ENCODE assay signal across 17 cellular contexts in genomic region chr19:42787766-42788165, GRCh38. TPM values are rescaled to one million over a fixed set of nuclear protein-coding genes. Genes with fewer than 3 reads are reported as not detected.
"Had no signal": no experiment of that assay in that cellular context is flagged by ENCODE, and none has a peak within 500 bp of the region (broad histone marks: within the 10 kb centered on the region; RNA-seq: fewer than 3 reads in every experiment).

No MANE protein-coding gene starts in this region.

RNA-seq across cellular contexts. Expression of gene PSG8, which starts 22.3 kb away (rescaled TPM):
- total RNA-seq: activated B cell treated with CpG ODN at 0.5 μM for 24 hours; activated CD4-positive, alpha-beta memory T cell treated with anti-CD3 and anti-CD28 coated beads for 36 hours; activated CD4-positive, alpha-beta T cell treated with anti-CD3 and anti-CD28 coated beads, Interleukin-2, amount 10 ng/mL, durations not matched to agents 24 days and 14 days; activated CD8-positive, alpha-beta memory T cell treated with anti-CD3 and anti-CD28 coated beads for 36 hours; activated CD8-positive, alpha-beta T cell treated with anti-CD3 and anti-CD28 coated beads for 36 hours; activated naive CD4-positive, alpha-beta T cell treated with anti-CD3 and anti-CD28 coated beads for 36 hours; activated naive CD4-positive, alpha-beta T cell treated with anti-CD3 and anti-CD28 coated beads, Interleukin-2, amount 50 U/mL, for 72 hours; activated naive CD8-positive, alpha-beta T cell treated with anti-CD3 and anti-CD28 coated beads for 36 hours; activated T-cell treated with anti-CD3 and anti-CD28 coated beads, Interleukin-2, amount 50 U/mL, for 4 hours; activated T-cell treated with anti-CD3 and anti-CD28 coated beads, Interleukin-2, amount 50 U/mL, for 72 hours; activated T-helper 1 cell treated with anti-CD3 and anti-CD28 coated beads, Interleukin-12 subunit alpha, Interleukin-12 subunit beta, Interleukin-2, Interleukin-4 antibody, amounts not matched to agents 30 ng/mL and 10 ng/mL and 1 ng/mL, durations not matched to agents 14 hours and 24 hours and 36 hours; activated T-helper 17 cell treated with anti-CD3 and anti-CD28 coated beads, Interleukin-2, amount 50 U/mL, for 72 hours; adrenal gland; ascending aorta; bronchial epithelial cell; cardiac muscle cell; cerebellum had no signal

RNA-seq across cellular contexts. Expression of gene PSG3, which starts 47.5 kb away (rescaled TPM):
- total RNA-seq: activated B cell treated with CpG ODN at 0.5 μM for 24 hours; activated CD4-positive, alpha-beta memory T cell treated with anti-CD3 and anti-CD28 coated beads for 36 hours; activated CD4-positive, alpha-beta T cell treated with anti-CD3 and anti-CD28 coated beads, Interleukin-2, amount 10 ng/mL, durations not matched to agents 24 days and 14 days; activated CD8-positive, alpha-beta memory T cell treated with anti-CD3 and anti-CD28 coated beads for 36 hours; activated CD8-positive, alpha-beta T cell treated with anti-CD3 and anti-CD28 coated beads for 36 hours; activated naive CD4-positive, alpha-beta T cell treated with anti-CD3 and anti-CD28 coated beads for 36 hours; activated naive CD8-positive, alpha-beta T cell treated with anti-CD3 and anti-CD28 coated beads for 36 hours; activated T-cell treated with anti-CD3 and anti-CD28 coated beads, Interleukin-2, amount 50 U/mL, for 4 hours; activated T-cell treated with anti-CD3 and anti-CD28 coated beads, Interleukin-2, amount 50 U/mL, for 72 hours; activated T-helper 1 cell treated with anti-CD3 and anti-CD28 coated beads, Interleukin-12 subunit alpha, Interleukin-12 subunit beta, Interleukin-2, Interleukin-4 antibody, amounts not matched to agents 30 ng/mL and 10 ng/mL and 1 ng/mL, durations not matched to agents 14 hours and 24 hours and 36 hours; adrenal gland; ascending aorta; bronchial epithelial cell; cardiac muscle cell had no signal
